ENCODE assay signal across 9 cellular contexts in the genomic region with DNA sequence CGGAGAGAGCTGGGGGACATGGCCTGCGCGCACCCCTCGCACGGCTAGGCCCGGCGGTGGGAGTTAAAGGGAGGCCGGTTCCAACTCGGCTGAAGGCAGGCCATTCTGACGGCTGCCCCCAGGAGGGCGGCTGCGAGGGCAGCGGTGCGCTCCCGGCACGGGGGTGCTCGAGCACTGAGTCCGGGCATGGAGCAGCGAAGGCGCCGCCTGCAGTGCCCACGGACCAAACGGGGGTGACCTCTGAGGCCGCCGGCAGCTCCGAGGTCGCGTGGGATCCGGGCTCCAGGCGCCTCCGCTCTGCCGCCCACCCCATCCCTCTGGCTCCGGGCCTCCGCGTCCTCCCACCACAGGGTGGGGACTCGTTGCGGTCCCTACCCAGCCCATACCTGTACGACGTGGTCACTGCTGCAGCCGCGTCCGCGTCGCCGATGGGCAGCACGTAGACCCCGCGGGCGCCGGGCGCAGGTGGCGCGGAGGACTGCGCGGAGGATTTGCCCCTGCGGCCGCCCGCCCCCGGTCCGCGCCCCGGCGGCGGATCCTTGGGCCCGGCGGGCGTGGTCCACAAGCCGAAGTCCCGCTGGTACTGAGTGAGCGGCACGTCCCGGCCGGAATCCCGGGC. TPM values are rescaled to one million over a fixed set of nuclear protein-coding genes. Genes with fewer than 3 reads are reported as not detected.
A peak's percentile ranks its signal among the peaks of the same experiment; 100 is the strongest.
DNase-seq lines count a peak whose midpoint lies in the region; ATAC-seq and FAIRE-seq lines count a peak whose summit lies in the region.
"Had no signal": no experiment of that assay in that cellular context is flagged by ENCODE, and none has a peak within 500 bp of the region (broad histone marks: within the 10 kb centered on the region; RNA-seq: fewer than 3 reads in every experiment).

No MANE protein-coding gene starts in this region.

- H3K27me3 ChIP-seq in neuronal stem cell (ENCODE audit: control insufficient read depth in 3 of 3, insufficient read depth in 3 of 3, low read depth in 1 of 3, low read length in 3 of 3) = peaks cover 0 to 3% (median 0%) of the 10 kb centered on the region in 3 experiments

- peak overlapping the region; percentile 64 to 93 for H3K4me3 ChIP-seq in neuronal stem cell (ENCODE audit: low read length in 2 of 2)

- H3K4me1 Mint-ChIP-seq in activated T-cell treated with anti-CD3 and anti-CD28 coated beads, Interleukin-2, amount 50 U/mL, for 24 hours (ENCODE audit: low read depth) = peaks cover 17% of the 10 kb centered on the region

- ATAC-seq in HG03432 (IDR thresholded peaks at IDR 0.05; ENCODE audit: unreplicated experiment) = peak; percentile 33
- ATAC-seq in HG03097 (IDR thresholded peaks at IDR 0.05; ENCODE audit: low FRiP score, unreplicated experiment) = no peak

- no peak overlapping the region for H2BK120ac ChIP-seq in neuronal stem cell (ENCODE audit: low read depth, low read length)

- H3K36me3 ChIP-seq in neuronal stem cell (replicated peaks in 1 of 2; ENCODE audit: control insufficient read depth in 2 of 2, insufficient read depth in 2 of 2, low read length in 2 of 2) = peaks cover 1 to 22% of the 10 kb centered on the region in 2 donors

- DNase-seq in activated effector memory CD4-positive, alpha-beta T cell treated with anti-CD3 and anti-CD28 coated beads, Interleukin-2, amount 50 U/mL, for 16 hours = peak; percentile 63
- DNase-seq in activated effector memory CD4-positive, alpha-beta T cell treated with Interleukin-2 at 50 U/mL for 16 hours = no peak
- peak; percentile 53 for DNase-seq in activated T-cell treated with anti-CD3 and anti-CD28 coated beads, Interleukin-2, amount 50 U/mL, for 24 hours
- peak; percentile 53 to 64 for DNase-seq in frontal cortex (ENCODE audit: low spot score in 2 of 2)
- no peak for DNase-seq in neuronal stem cell (ENCODE audit: low spot score)
- DNase-seq in RPMI8226 = no peak

- FAIRE-seq in frontal cortex (lab: Jason Lieb, UNC) = no peak
- FAIRE-seq: GM18507 had no signal

- no peaks in the 10 kb centered on the region for H3K9me3 ChIP-seq in neuronal stem cell (replicated peaks in 1 of 2; ENCODE audit: control insufficient read depth in 2 of 2, insufficient read depth in 1 of 2, low read depth in 1 of 2, low read length in 2 of 2)

- H2AFZ ChIP-seq in neuronal stem cell (ENCODE audit: low read length) = peak overlapping the region; percentile 93

- H2AK5ac ChIP-seq in neuronal stem cell (ENCODE audit: low read depth, low read length) = no peak overlapping the region

- no peaks in the 10 kb centered on the region for H3K9me3 Mint-ChIP-seq in activated T-cell treated with anti-CD3 and anti-CD28 coated beads, Interleukin-2, amount 50 U/mL, for 24 hours

- H4K8ac ChIP-seq in neuronal stem cell (ENCODE audit: low read depth, low read length) = no peak overlapping the region

- peaks cover 28% of the 10 kb centered on the region for H3K36me3 Mint-ChIP-seq in activated T-cell treated with anti-CD3 and anti-CD28 coated beads, Interleukin-2, amount 50 U/mL, for 24 hours (ENCODE audit: low read depth)

- peak overlapping the region; percentile 88 for H3K18ac ChIP-seq in neuronal stem cell (ENCODE audit: low read length)

- no peak overlapping the region for H3K27ac ChIP-seq in neuronal stem cell (replicated peaks; ENCODE audit: low read length)

- WGBS in neuronal stem cell (ENCODE audit: extremely low coverage in 2 of 2, insufficient read length in 2 of 2, insufficient replicate concordance in 1 of 2), 2 donors = no CpG with 5 or more reads among the region's 74 CpGs

- no peak overlapping the region for H3K4ac ChIP-seq in neuronal stem cell (ENCODE audit: low read length)

- H3K4me3 Mint-ChIP-seq in activated T-cell treated with anti-CD3 and anti-CD28 coated beads, Interleukin-2, amount 50 U/mL, for 24 hours = peak overlapping the region; percentile 74

- H3K27ac Mint-ChIP-seq in activated T-cell treated with anti-CD3 and anti-CD28 coated beads, Interleukin-2, amount 50 U/mL, for 24 hours = no peak overlapping the region

- peak overlapping the region; percentile 95 for H3K9ac ChIP-seq in neuronal stem cell (ENCODE audit: low read depth, low read length, poor library complexity)

- H2BK15ac ChIP-seq in neuronal stem cell (ENCODE audit: low read length) = peak overlapping the region; percentile 81

- H3K4me2 ChIP-seq in neuronal stem cell (ENCODE audit: insufficient read depth, low read length, poor library complexity, severe bottlenecking) = peak overlapping the region; percentile 98

- peak overlapping the region; percentile 24 for H2BK5ac ChIP-seq in neuronal stem cell (ENCODE audit: low read length)

- no peak overlapping the region for H3K14ac ChIP-seq in neuronal stem cell (ENCODE audit: low read length)

- no peaks in the 10 kb centered on the region for H3K79me1 ChIP-seq in neuronal stem cell (ENCODE audit: low read depth, low read length)

- no peaks in the 10 kb centered on the region for H3K27me3 Mint-ChIP-seq in activated T-cell treated with anti-CD3 and anti-CD28 coated beads, Interleukin-2, amount 50 U/mL, for 24 hours

- H4K91ac ChIP-seq in neuronal stem cell (ENCODE audit: low read depth, low read length, poor library complexity) = no peak overlapping the region

- peak overlapping the region; percentile 98 for H3K23ac ChIP-seq in neuronal stem cell (ENCODE audit: low read depth, low read length, poor library complexity)

- H3K4me1 ChIP-seq in neuronal stem cell (ENCODE audit: control insufficient read depth in 2 of 2, insufficient read depth in 1 of 2, low read depth in 1 of 2, low read length in 2 of 2) = peaks cover 4 to 6% of the 10 kb centered on the region in 2 donors

- H2BK12ac ChIP-seq in neuronal stem cell (ENCODE audit: low read length) = peak overlapping the region; percentile 22

RNA-seq across cellular contexts. Expression of a gene that starts 0.5 kb away (rescaled TPM):
- total RNA-seq in frontal cortex = 3.3 TPM
- polyA plus RNA-seq in neuronal stem cell (2013, experiment 1 of 2) = 5.5 TPM
- 4.8 TPM for polyA plus RNA-seq in neuronal stem cell (2013, experiment 2 of 2)

RNA-seq across cellular contexts. Expression of a gene that starts 59.8 kb away (rescaled TPM):
- 19.6 TPM for total RNA-seq in frontal cortex
- polyA plus RNA-seq in neuronal stem cell (2013, experiment 1 of 2) = 61.5 TPM
- polyA plus RNA-seq in neuronal stem cell (2013, experiment 2 of 2) = 64.0 TPM

Comparison
In these comparisons a context has a peak if more than half of its experiments do, and no peak if none do; other contexts are left out.
1. DNase-seq: peak in activated effector memory CD4-positive, alpha-beta T cell treated with anti-CD3 and anti-CD28 coated beads, Interleukin-2, amount 50 U/mL, for 16 hours (single experiment), activated T-cell treated with anti-CD3 and anti-CD28 coated beads, Interleukin-2, amount 50 U/mL, for 24 hours (single experiment) and frontal cortex (2 of 2); none in activated effector memory CD4-positive, alpha-beta T cell treated with Interleukin-2 at 50 U/mL for 16 hours (single experiment), neuronal stem cell (single experiment) and RPMI8226 (single experiment).